In genomic region chr12:49832836-49833421, GRCh38 we compare ENCODE assay signal across 15 cellular contexts. TPM values are rescaled to one million over a fixed set of nuclear protein-coding genes. Genes with fewer than 3 reads are reported as not detected.
DNase-seq lines count a peak whose midpoint lies in the region; ATAC-seq, FAIRE-seq and TF ChIP-seq lines count a peak whose summit lies in the region.
"Had no signal": no experiment of that assay in that cellular context is flagged by ENCODE, and none has a peak within 500 bp of the region (broad histone marks: within the 10 kb centered on the region; RNA-seq: fewer than 3 reads in every experiment).

No MANE protein-coding gene starts in this region.

- no peaks in the 10 kb centered on the region for H3K9me3 Mint-ChIP-seq in Caco-2 (ENCODE audit: unreplicated experiment)
- H3K9me3 Mint-ChIP-seq: nephron progenitor cell had no signal

- H3K27me3 ChIP-seq in Caco-2 (replicated peaks; ENCODE audit: control insufficient read depth, insufficient read depth, low read length) (no peaks in the 10 kb centered on the region), IMR-90 (ENCODE audit: control insufficient read depth, insufficient read depth, low read length) (no peaks in the 10 kb centered on the region), K562 (ENCODE audit: control insufficient read depth in 2 of 2, insufficient read depth in 2 of 2, low read length in 2 of 2) (no peaks in the 10 kb centered on the region), keratinocyte (ENCODE audit: control insufficient read depth, extremely low read depth, insufficient read depth, low read length) (no peaks in the 10 kb centered on the region)
- H3K27me3 ChIP-seq: sigmoid colon had no signal

- H3K27me3 Mint-ChIP-seq in Caco-2 (ENCODE audit: insufficient read depth, unreplicated experiment) = no peaks in the 10 kb centered on the region

- H3K23ac ChIP-seq in IMR-90 (ENCODE audit: low read depth, low read length) = peak overlapping the region; percentile 3

- WGBS in IMR-90 (ENCODE audit: extremely low coverage in 2 of 2, insufficient read length in 1 of 2), 2 experiments = no CpG with 5 or more reads among the region's 5 CpGs
- 19% methylated on average over 4 of the region's 5 CpGs for WGBS in K562 (ENCODE audit: insufficient coverage, low coverage, missing lambda C conversion rate)

- H3K9ac ChIP-seq in IMR-90 (ENCODE audit: low read depth, low read length) (no peak overlapping the region), K562 (ENCODE audit: insufficient read depth in 1 of 2, low read depth in 2 of 2, low read length in 2 of 2) (no peak overlapping the region), keratinocyte (ENCODE audit: control insufficient read depth, extremely low read depth, insufficient read depth, low read length) (no peak overlapping the region)

- H3K56ac ChIP-seq in IMR-90 (ENCODE audit: extremely low read depth, insufficient read depth, low read length) = peak overlapping the region; percentile 55; the same call in 1 of the 2 replicates

- H3K36me3 ChIP-seq in Caco-2 (ENCODE audit: control insufficient read depth, insufficient read depth, low read length) = no peaks in the 10 kb centered on the region
- H3K36me3 ChIP-seq in IMR-90 (ENCODE audit: control insufficient read depth, insufficient read depth, low read length) = no peaks in the 10 kb centered on the region
- H3K36me3 ChIP-seq in K562 (ENCODE audit: control insufficient read depth, insufficient read depth, low read length) = no peaks in the 10 kb centered on the region
- H3K36me3 ChIP-seq in keratinocyte (ENCODE audit: control insufficient read depth in 2 of 2, extremely low read depth in 1 of 2, insufficient read depth in 2 of 2, low read length in 2 of 2) = no peaks in the 10 kb centered on the region

- no peak for TF ChIP-seq POLR2A in IMR-90 (IDR thresholded peaks at IDR 0.05; ENCODE audit: low read depth, low read length)
- no peak for TF ChIP-seq POLR2A in K562 (conservative IDR thresholded peaks at IDR 0.05)

- peak overlapping the region; percentile 47; the same call in 2 of the 3 replicates for H2BK15ac ChIP-seq in IMR-90 (ENCODE audit: low read depth, low read length)

- H3K14ac ChIP-seq in IMR-90 (replicated peaks; ENCODE audit: low read depth, low read length) = peak overlapping the region; percentile 35

- H3K36me3 Mint-ChIP-seq in Caco-2 (ENCODE audit: insufficient read depth, unreplicated experiment) = no peaks in the 10 kb centered on the region

- intact Hi-C loops in Caco-2 (cut with micrococcal nuclease; ENCODE audit: unreplicated experiment) (no loop called here), IMR-90 (cut with micrococcal nuclease) (no loop called here), K562 (cut with micrococcal nuclease) (no loop called here)

- peak overlapping the region; percentile 66 for H2AFZ ChIP-seq in IMR-90 (replicated peaks; ENCODE audit: low read length, poor library complexity)
- no peak overlapping the region for H2AFZ ChIP-seq in K562 (ENCODE audit: low read depth, low read length)
- H2AFZ ChIP-seq in keratinocyte (ENCODE audit: control insufficient read depth, low read length) = peak overlapping the region; percentile 23

- H3K4me3 Mint-ChIP-seq in Caco-2 (ENCODE audit: unreplicated experiment) = no peak overlapping the region
- H3K4me3 Mint-ChIP-seq: nephron progenitor cell had no signal

- H3K9me3 ChIP-seq in Caco-2 (no peaks in the 10 kb centered on the region), IMR-90 (ENCODE audit: control insufficient read depth, insufficient read depth, low read length) (no peaks in the 10 kb centered on the region), K562 (replicated peaks; ENCODE audit: control insufficient read depth, insufficient read depth, low read depth, low read length) (no peaks in the 10 kb centered on the region), keratinocyte (ENCODE audit: control insufficient read depth, low read depth, low read length) (no peaks in the 10 kb centered on the region)
- H3K9me3 ChIP-seq: sigmoid colon had no signal

- H2BK20ac ChIP-seq in IMR-90 (ENCODE audit: low read depth, low read length) = peak overlapping the region; percentile 89

- H3K27ac Mint-ChIP-seq in Caco-2 (ENCODE audit: unreplicated experiment) = peak overlapping the region; percentile 29
- H3K27ac Mint-ChIP-seq: nephron progenitor cell had no signal

- H4K8ac ChIP-seq in IMR-90 (ENCODE audit: low read depth in 2 of 2, low read length in 2 of 2) = peak overlapping the region; percentile 85 to 90; a peak in 3 of 4 replicates

- peak overlapping the region; percentile 93 for H2BK120ac ChIP-seq in IMR-90 (ENCODE audit: low read depth, low read length)

- H3K79me2 ChIP-seq in K562 (ENCODE audit: control insufficient read depth, insufficient read depth, low read length) (no peaks in the 10 kb centered on the region), keratinocyte (ENCODE audit: control insufficient read depth, insufficient read depth, low read length) (no peaks in the 10 kb centered on the region)

- no peak overlapping the region for H2AK9ac ChIP-seq in IMR-90 (replicated peaks; ENCODE audit: low read depth, low read length, poor library complexity)

- H3K4me2 ChIP-seq in IMR-90 (ENCODE audit: low read depth, low read length) (no peak overlapping the region), K562 (ENCODE audit: insufficient read depth, low read length) (no peak overlapping the region), keratinocyte (ENCODE audit: control insufficient read depth, extremely low read depth, insufficient read depth, low read depth, low read length) (peak overlapping the region; percentile 30)

- POLR2A ChIA-PET in Caco-2 (lab: Charles Lee) (no interaction called here), IMR-90 (lab: Charles Lee; ENCODE audit: unreplicated experiment) (no interaction called here), K562 (lab: Yijun Ruan, JAX) (interaction anchor here (1.5 to 1.7 kb wide), 2 partner anchors 10 to 16 kb away, joined by 5 to 9 read pairs; partner anchors contain the start of gene BCDIN3D), GM10248 (lab: Yijun Ruan, JAX) (no interaction called here)

- H3K9me1 ChIP-seq in IMR-90 (ENCODE audit: insufficient read depth, low read length) (no peaks in the 10 kb centered on the region), K562 (ENCODE audit: control insufficient read depth, insufficient read depth, low read length) (no peaks in the 10 kb centered on the region), keratinocyte (ENCODE audit: control insufficient read depth, extremely low read depth, insufficient read depth, low read length) (no peaks in the 10 kb centered on the region)

- H3K4me1 Mint-ChIP-seq in Caco-2 (ENCODE audit: low read depth, unreplicated experiment) = peaks cover 17% of the 10 kb centered on the region

- H4K20me1 ChIP-seq in IMR-90 (ENCODE audit: insufficient read depth, low read length) (no peaks in the 10 kb centered on the region), K562 (replicated peaks; ENCODE audit: control insufficient read depth, insufficient read depth, low read length) (no peaks in the 10 kb centered on the region), keratinocyte (ENCODE audit: control insufficient read depth, extremely low read depth, insufficient read depth, low read length) (no peaks in the 10 kb centered on the region)

- no peak overlapping the region for H2BK5ac ChIP-seq in IMR-90 (ENCODE audit: low read depth, low read length, poor library complexity, severe bottlenecking)

- H3K4me1 ChIP-seq in Caco-2 (peaks cover 6% of the 10 kb centered on the region; the same call in 1 of the 2 replicates), IMR-90 (ENCODE audit: control insufficient read depth, insufficient read depth, low read length) (peaks cover 4% of the 10 kb centered on the region), K562 (replicated peaks in 1 of 2; ENCODE audit: control insufficient read depth in 2 of 2, insufficient read depth in 2 of 2, low read length in 2 of 2) (peaks cover 11 to 22% of the 10 kb centered on the region in 2 experiments; a peak in 4 of 5 replicates), keratinocyte (ENCODE audit: control insufficient read depth, extremely low read depth, insufficient read depth, low read length) (peaks cover 19% of the 10 kb centered on the region)

- no peak for TF ChIP-seq CTCF in Caco-2 (IDR thresholded peaks at IDR 0.05; ENCODE audit: insufficient read depth in 1 of 2, low read depth in 1 of 2, low read length in 1 of 2, severe bottlenecking in 1 of 2, unreplicated experiment in 1 of 2)
- TF ChIP-seq CTCF in IMR-90 (conservative IDR thresholded peaks at IDR 0.05; ENCODE audit: low read depth, low read length) = no peak
- TF ChIP-seq CTCF in K562 (IDR thresholded peaks at IDR 0.05 in 2 of 3, conservative IDR thresholded peaks at IDR 0.05 in 1 of 3; ENCODE audit: insufficient read depth in 2 of 3, low read depth in 1 of 3, low read length in 3 of 3) = no peak
- TF ChIP-seq CTCF in keratinocyte (optimal IDR thresholded peaks at IDR 0.05 in 1 of 3, IDR thresholded peaks at IDR 0.05 in 1 of 3, conservative IDR thresholded peaks at IDR 0.05 in 1 of 3; ENCODE audit: extremely low read depth in 1 of 3, insufficient read depth in 2 of 3, low read length in 3 of 3) = no peak
- no peak for TF ChIP-seq CTCF in GM10248 (IDR thresholded peaks at IDR 0.05; ENCODE audit: control extremely low read depth, extremely low read depth, low read depth, missing control alignments)

- H3K18ac ChIP-seq in IMR-90 (ENCODE audit: low read depth, low read length) = peak overlapping the region; percentile 3

- FAIRE-seq in K562 (lab: Jason Lieb, UNC) (no peak), keratinocyte (lab: Jason Lieb, UNC) (peak; percentile 79)

- DNase-seq in Caco-2 = no peak
- peak; percentile 87 for DNase-seq in IMR-90
- no peak for DNase-seq in K562 (ENCODE audit: extremely low read depth in 1 of 4, low spot score in 3 of 4)
- DNase-seq in keratinocyte (ENCODE audit: low read depth, low spot score) = no peak
- DNase-seq in midbrain (lab: John Stamatoyannopoulos, UW) = no peak
- DNase-seq in GM10248 (ENCODE audit: extremely low spot score) = no peak
- DNase-seq: activated CD4-positive, CD25-positive, alpha-beta regulatory T cell treated with anti-CD3 and anti-CD28 coated beads, Interleukin-2, amount 50 U/mL, for 72 hours; activated T-cell treated with anti-CD3 and anti-CD28 coated beads, Interleukin-2, amount 50 U/mL, for 48 hours; effector CD4-positive, alpha-beta T cell; head of caudate nucleus; NCI-H2081 treated with DMSO at 0.1 percent for 48 hours; nephron progenitor cell; sigmoid colon had no signal

- in situ Hi-C loops in IMR-90 (cut with MboI; ENCODE audit: low sequenced_read_pairs) = no loop called here
- in situ Hi-C loops in K562 (cut with MboI) = no loop called here

- peaks cover 0 to 12% of the 10 kb centered on the region in 2 experiments; a peak in 2 of 4 replicates for H3K79me1 ChIP-seq in IMR-90 (ENCODE audit: low read depth in 1 of 2, low read length in 2 of 2)

- CTCF ChIA-PET in Caco-2 (lab: Charles Lee) = no interaction called here
- CTCF ChIA-PET in IMR-90 (lab: Yijun Ruan, JAX) = interaction anchor here (1.8 kb wide), 1 partner anchor 22 kb away, joined by 5 read pairs; no protein-coding TSS in a partner anchor
- CTCF ChIA-PET in K562 (lab: Yijun Ruan, JAX; ENCODE audit: low intra/inter-chr PET ratio) = no interaction called here
- CTCF ChIA-PET in GM10248 (lab: Yijun Ruan, JAX) = interaction anchor here (1.2 to 2.3 kb wide), 4 partner anchors 18 to 92 kb away, joined by 3 to 8 read pairs (median 6); partner anchors contain the start of gene TMBIM6

- peak overlapping the region; percentile 74 for H4K91ac ChIP-seq in IMR-90 (ENCODE audit: insufficient read depth, low read depth, low read length)

- no TSS peak for BruUV-seq in Caco-2 (replicated peaks; lab: Mats Ljungman, UMichigan)
- BruUV-seq in IMR-90 (replicated peaks; lab: Mats Ljungman, UMichigan) = no TSS peak
- BruUV-seq in K562 (replicated peaks; lab: Mats Ljungman, UMichigan) = no TSS peak

- TF ChIP-seq RAD21 in IMR-90 (IDR thresholded peaks at IDR 0.05; ENCODE audit: low read length) (no peak), K562 (CRISPR knock-in tag; conservative IDR thresholded peaks at IDR 0.05 in 1 of 2, IDR thresholded peaks at IDR 0.05 in 1 of 2) (no peak)

- dilution Hi-C loops in IMR-90 (cut with HindIII; ENCODE audit: low sequenced_read_pairs, unreplicated experiment) = no loop called here
- dilution Hi-C loops in keratinocyte (cut with MboI; ENCODE audit: extremely low pct_ligation_motif_present, low sequenced_read_pairs) = no loop called here

- peak overlapping the region; percentile 36; the same call in 1 of the 2 replicates for H3K27ac ChIP-seq in IMR-90 (ENCODE audit: insufficient read depth, low read length)
- no peak overlapping the region for H3K27ac ChIP-seq in K562 (ENCODE audit: extremely low read depth, low read depth, low read length)
- H3K27ac ChIP-seq in keratinocyte (ENCODE audit: control insufficient read depth, insufficient read depth, low read length) = peak overlapping the region; percentile 52
- H3K27ac ChIP-seq: sigmoid colon had no signal

- peak overlapping the region; percentile 51; the same call in 1 of the 2 replicates for H2AK5ac ChIP-seq in IMR-90 (ENCODE audit: low read depth, low read length)

- peak overlapping the region; percentile 37 for H4K5ac ChIP-seq in IMR-90 (ENCODE audit: low read depth, low read length)

- H3K4me3 ChIP-seq in Caco-2 (ENCODE audit: low read depth, low read length) = no peak overlapping the region
- no peak overlapping the region for H3K4me3 ChIP-seq in IMR-90 (ENCODE audit: insufficient read depth, low read depth, low read length)
- no peak overlapping the region for H3K4me3 ChIP-seq in K562
- H3K4me3 ChIP-seq in keratinocyte (ENCODE audit: control insufficient read depth in 2 of 3, extremely low read depth in 1 of 3, insufficient read depth in 2 of 3, low read depth in 1 of 3, low read length in 3 of 3) = no peak overlapping the region
- H3K4me3 ChIP-seq: sigmoid colon had no signal

- 0 out of 2 replicates have a peak, but pooled peaks have one; percentile 4 for TF ChIP-seq EP300 in K562 (IDR thresholded peaks at IDR 0.05; ENCODE audit: low read length)

- ATAC-seq in IMR-90 (ENCODE audit: low read depth) = no peak
- no peak for ATAC-seq in K562
- ATAC-seq in HG03159 (IDR thresholded peaks at IDR 0.05; ENCODE audit: unreplicated experiment) = no peak
- ATAC-seq in HG03097 (IDR thresholded peaks at IDR 0.05; ENCODE audit: low FRiP score, unreplicated experiment) = no peak

- H3K4ac ChIP-seq in IMR-90 (ENCODE audit: low read depth, low read length) = peak overlapping the region; percentile 84

RNA-seq across cellular contexts. Expression of gene NCKAP5L, which starts 4.7 kb away (rescaled TPM):
- total RNA-seq in Caco-2 (2022) (17.8 and 19.5 TPM in 2 replicates), IMR-90 (2012; rRNA removed) (6.1 and 7.2 TPM in 2 replicates), K562 (2014; rRNA removed) (7.3 and 9.4 TPM in 2 replicates), K562 (2014; rRNA removed; fragmentation: Illumina TruSeq; extraction: Trizol) (1.4 and 2.1 TPM in 2 replicates), K562 (2015; rRNA removed; fragmentation: Illumina TruSeq; extraction: Trizol) (4.7 and 4.9 TPM in 2 replicates), K562 (2021) (13.4 and 14.4 TPM in 2 replicates)
- polyA plus RNA-seq in IMR-90 (2012; rRNA removed) (14.4 and 16.4 TPM in 2 replicates), K562 (2011; rRNA removed) (1.7 and 3.6 TPM in 2 replicates), K562 (2014; fragmentation: Illumina TruSeq; extraction: Trizol) (3.7 and 7.7 TPM in 2 replicates), K562 (2014; fragmentation: Nextera tagmentation; extraction: Ambion mirVana) (under 1 TPM; 0.01 to 0.04 TPM), K562 (2014; rRNA removed) (4.8 and 6.3 TPM in 2 replicates), keratinocyte (3.9 to 5.8 TPM (median 4.4 TPM) in 3 replicates)
- 7.3 and 11.2 TPM in 2 replicates for polyA plus RNA-seq in IMR-90 (2012; cell fraction: cytosol; rRNA removed)
- polyA plus RNA-seq in IMR-90 (2012; cell fraction: nucleus; rRNA removed; ENCODE audit: low replicate concordance) = 38.8 and 64.4 TPM in 2 replicates
- 15.1 and 38.6 TPM in 2 replicates for total RNA-seq in K562 (2011; cell fraction: chromatin; rRNA removed; ENCODE audit: low replicate concordance)
- total RNA-seq in K562 (2011; cell fraction: nucleolus; rRNA removed) = 21.6 and 25.2 TPM in 2 replicates
- 21.0 and 24.7 TPM in 2 replicates for total RNA-seq in K562 (2011; cell fraction: nucleoplasm; rRNA removed)
- 2.0 and 3.8 TPM in 2 replicates for polyA plus RNA-seq in K562 (2011; cell fraction: cytosol; rRNA removed)
- 7.3 and 13.2 TPM in 2 replicates for polyA plus RNA-seq in K562 (2011; cell fraction: nucleus; rRNA removed)
- 6.2 and 8.4 TPM in 2 replicates for polyA plus RNA-seq in K562 (2012)
- polyA minus RNA-seq in K562 (2011; rRNA and poly(A)+ RNA removed) = 5.1 and 5.7 TPM in 2 replicates
- 5.6 and 7.4 TPM in 2 replicates for polyA minus RNA-seq in K562 (2011; cell fraction: cytosol; rRNA and poly(A)+ RNA removed)
- polyA minus RNA-seq in K562 (2011; cell fraction: nucleus; rRNA and poly(A)+ RNA removed) = 8.1 and 10.1 TPM in 2 replicates
- polyA plus RNA-seq in keratinocyte (2011; ENCODE audit: low read depth) = 1.3 TPM
- 2.8 and 5.9 TPM in 2 replicates for polyA plus RNA-seq in keratinocyte (2011; cell fraction: cytosol; rRNA removed)
- polyA plus RNA-seq in keratinocyte (2011; cell fraction: nucleus; rRNA removed) = 15.7 and 20.3 TPM in 2 replicates
- polyA plus RNA-seq in keratinocyte (2012; ENCODE audit: low replicate concordance) = 3.0 and 12.3 TPM in 2 replicates
- 10.1 to 14.4 TPM (median 10.7 TPM) in 3 replicates for polyA minus RNA-seq in keratinocyte
- polyA minus RNA-seq in keratinocyte (2011; cell fraction: cytosol; rRNA and poly(A)+ RNA removed) = 16.5 TPM
- polyA minus RNA-seq in keratinocyte (2011; cell fraction: nucleus; rRNA and poly(A)+ RNA removed) = 21.9 and 22.6 TPM in 2 replicates

RNA-seq across cellular contexts. Expression of gene BCDIN3D, which starts 10.0 kb away (rescaled TPM):
- total RNA-seq in Caco-2 (2022) = 5.7 and 6.6 TPM in 2 replicates
- total RNA-seq in IMR-90 (2012; rRNA removed) = 2.3 and 2.5 TPM in 2 replicates
- 1.7 and 2.3 TPM in 2 replicates for polyA plus RNA-seq in IMR-90 (2012; rRNA removed)
- polyA plus RNA-seq in IMR-90 (2012; cell fraction: cytosol; rRNA removed) = 0.78 and 1.1 TPM in 2 replicates
- 0.88 and 1.3 TPM in 2 replicates for polyA plus RNA-seq in IMR-90 (2012; cell fraction: nucleus; rRNA removed; ENCODE audit: low replicate concordance)
- total RNA-seq in K562 (2011; cell fraction: chromatin; rRNA removed; ENCODE audit: low replicate concordance) = 6.1 and 8.1 TPM in 2 replicates
- 10.5 and 11.7 TPM in 2 replicates for total RNA-seq in K562 (2011; cell fraction: nucleolus; rRNA removed)
- total RNA-seq in K562 (2011; cell fraction: nucleoplasm; rRNA removed) = 9.2 and 11.8 TPM in 2 replicates
- 3.7 and 4.3 TPM in 2 replicates for total RNA-seq in K562 (2014; rRNA removed)
- total RNA-seq in K562 (2014; rRNA removed; fragmentation: Illumina TruSeq; extraction: Trizol) = 4.4 and 4.6 TPM in 2 replicates
- total RNA-seq in K562 (2015; rRNA removed; fragmentation: Illumina TruSeq; extraction: Trizol) = 4.9 TPM in 2 replicates
- total RNA-seq in K562 (2021) = 5.1 and 5.6 TPM in 2 replicates
- 3.7 and 5.6 TPM in 2 replicates for polyA plus RNA-seq in K562 (2011; rRNA removed)
- polyA plus RNA-seq in K562 (2011; cell fraction: cytosol; rRNA removed) = 3.5 and 4.3 TPM in 2 replicates
- polyA plus RNA-seq in K562 (2011; cell fraction: nucleus; rRNA removed) = 2.3 and 3.5 TPM in 2 replicates
- 4.0 and 5.4 TPM in 2 replicates for polyA plus RNA-seq in K562 (2012)
- polyA plus RNA-seq in K562 (2014; fragmentation: Illumina TruSeq; extraction: Trizol) = 5.1 and 5.9 TPM in 2 replicates
- 1 to 10 TPM; 6.3 to 6.9 TPM for polyA plus RNA-seq in K562 (2014; fragmentation: Nextera tagmentation; extraction: Ambion mirVana)
- polyA plus RNA-seq in K562 (2014; rRNA removed) = 5.2 and 5.8 TPM in 2 replicates
- polyA minus RNA-seq in K562 (2011; rRNA and poly(A)+ RNA removed) = 4.7 and 5.3 TPM in 2 replicates
- 1.1 and 1.9 TPM in 2 replicates for polyA minus RNA-seq in K562 (2011; cell fraction: cytosol; rRNA and poly(A)+ RNA removed)
- polyA minus RNA-seq in K562 (2011; cell fraction: nucleus; rRNA and poly(A)+ RNA removed) = 2.7 and 4.7 TPM in 2 replicates
- 2.9 to 3.7 TPM (median 3.4 TPM) in 3 replicates for polyA plus RNA-seq in keratinocyte
- polyA plus RNA-seq in keratinocyte (2011; ENCODE audit: low read depth) = 1.2 TPM
- polyA plus RNA-seq in keratinocyte (2011; cell fraction: cytosol; rRNA removed) = 1.8 and 3.5 TPM in 2 replicates
- polyA plus RNA-seq in keratinocyte (2011; cell fraction: nucleus; rRNA removed) = 4.8 and 5.2 TPM in 2 replicates
- 2.0 and 3.6 TPM in 2 replicates for polyA plus RNA-seq in keratinocyte (2012; ENCODE audit: low replicate concordance)
- polyA minus RNA-seq in keratinocyte = 1.1 to 2.5 TPM (median 1.7 TPM) in 3 replicates
- 0.96 TPM for polyA minus RNA-seq in keratinocyte (2011; cell fraction: cytosol; rRNA and poly(A)+ RNA removed)
- polyA minus RNA-seq in keratinocyte (2011; cell fraction: nucleus; rRNA and poly(A)+ RNA removed) = 1.5 and 1.7 TPM in 2 replicates

Comparison
In these comparisons a context has a peak if more than half of its experiments do, and no peak if none do; other contexts are left out.
1. CTCF ChIA-PET loops: an anchor here in IMR-90 (1.8 kb wide) and GM10248 (1.2 to 2.3 kb wide); none called in Caco-2 and K562.